Comparison of ENCODE assay signal across 23 cellular contexts in the genomic region with DNA sequence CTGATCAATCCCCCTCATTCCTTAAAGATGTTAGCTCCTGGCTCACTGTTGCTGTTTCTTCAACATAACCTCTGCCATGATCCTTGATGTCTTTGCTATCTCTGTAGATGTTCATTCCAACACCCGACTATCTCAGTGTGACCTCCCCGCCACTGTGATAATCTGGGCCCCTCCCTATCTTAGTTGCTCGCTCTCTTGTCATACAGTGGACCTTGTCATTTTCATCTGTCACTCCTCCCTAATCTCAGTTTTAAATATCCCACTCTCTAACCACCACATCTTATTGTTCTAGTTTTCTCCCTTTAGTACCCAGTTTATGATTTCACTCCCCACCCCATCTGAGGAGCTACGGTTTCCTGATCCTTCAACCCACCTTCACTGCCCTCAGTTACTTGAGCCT.
DNase-seq lines count a peak whose midpoint lies in the region; ATAC-seq, FAIRE-seq and TF ChIP-seq lines count a peak whose summit lies in the region.
"Had no signal": no experiment of that assay in that cellular context is flagged by ENCODE, and none has a peak within 500 bp of the region (broad histone marks: within the 10 kb centered on the region; RNA-seq: fewer than 3 reads in every experiment).

No MANE protein-coding gene starts in this region.

- FAIRE-seq in astrocyte (lab: Jason Lieb, UNC) (no peak), pancreas (lab: Jason Lieb, UNC) (no peak)
- FAIRE-seq: A204.1, G401.6, GM12892, GM19239, H1 had no signal

- peak overlapping the region in 1 of 2 experiments; percentile 38 for H2BK12ac ChIP-seq in mesenchymal stem cell (ENCODE audit: low read length in 2 of 2)

- no peak for TF ChIP-seq RAD21 in IMR-90 (IDR thresholded peaks at IDR 0.05; ENCODE audit: low read length)

- H3K9me1 ChIP-seq in IMR-90 (ENCODE audit: insufficient read depth, low read length) = peaks cover 7% of the 10 kb centered on the region

- dilution Hi-C loops in IMR-90 (cut with HindIII; ENCODE audit: low sequenced_read_pairs, unreplicated experiment) = no loop called here

- no peak overlapping the region for H3K4me3 ChIP-seq in IMR-90 (ENCODE audit: insufficient read depth, low read depth, low read length)
- no peak overlapping the region for H3K4me3 ChIP-seq in astrocyte (ENCODE audit: insufficient read depth, low read depth, low read length)
- H3K4me3 ChIP-seq in mesenchymal stem cell (ENCODE audit: insufficient read depth in 1 of 2, low read depth in 1 of 2, low read length in 2 of 2) = no peak overlapping the region
- no peak overlapping the region for H3K4me3 ChIP-seq in pancreas
- H3K4me3 ChIP-seq: BLaER1 had no signal

- H3K36me3 ChIP-seq in IMR-90 (ENCODE audit: control insufficient read depth, insufficient read depth, low read length) (no peaks in the 10 kb centered on the region), astrocyte (ENCODE audit: insufficient read depth, low read length) (no peaks in the 10 kb centered on the region), mesenchymal stem cell (ENCODE audit: control insufficient read depth in 1 of 2, insufficient read depth in 2 of 2, low read depth in 1 of 2, low read length in 2 of 2) (no peaks in the 10 kb centered on the region), pancreas (peaks cover 0 to 3% (median 0%) of the 10 kb centered on the region in 3 donors)
- H3K36me3 ChIP-seq: BLaER1 had no signal

- H4K20me1 ChIP-seq in IMR-90 (ENCODE audit: insufficient read depth, low read length) (no peaks in the 10 kb centered on the region), astrocyte (ENCODE audit: insufficient read depth, low read length) (no peaks in the 10 kb centered on the region)
- H4K20me1 ChIP-seq: BLaER1 had no signal

- H3K14ac ChIP-seq in IMR-90 (replicated peaks; ENCODE audit: low read depth, low read length) (peak overlapping the region; percentile 91), mesenchymal stem cell (ENCODE audit: low read length in 2 of 2) (no peak overlapping the region)

- H3K9me3 ChIP-seq in IMR-90 (ENCODE audit: control insufficient read depth, insufficient read depth, low read length) (no peaks in the 10 kb centered on the region), astrocyte (ENCODE audit: insufficient read depth, low read depth, low read length) (no peaks in the 10 kb centered on the region), mesenchymal stem cell (ENCODE audit: control insufficient read depth, low read length) (no peaks in the 10 kb centered on the region), pancreas (no peaks in the 10 kb centered on the region)
- H3K9me3 ChIP-seq: BLaER1, Caco-2 had no signal

- peak overlapping the region; percentile 97 for H2BK20ac ChIP-seq in IMR-90 (ENCODE audit: low read depth, low read length)

- H3K9me3 Mint-ChIP-seq in astrocyte (ENCODE audit: unreplicated experiment) = no peaks in the 10 kb centered on the region
- H3K9me3 Mint-ChIP-seq in activated naive CD8-positive, alpha-beta T cell treated with anti-CD3 and anti-CD28 coated beads for 36 hours = no peaks in the 10 kb centered on the region
- H3K9me3 Mint-ChIP-seq: CD8-positive, alpha-beta T cell had no signal

- H2BK15ac ChIP-seq in IMR-90 (ENCODE audit: low read depth, low read length) (peak overlapping the region; percentile 96), mesenchymal stem cell (ENCODE audit: low read depth, poor library complexity, severe bottlenecking) (no peak overlapping the region)

- H4K8ac ChIP-seq in IMR-90 (ENCODE audit: low read depth in 2 of 2, low read length in 2 of 2) (peak overlapping the region; percentile 44 to 83), mesenchymal stem cell (ENCODE audit: low read length) (peak overlapping the region; percentile 38)

- no peak for TF ChIP-seq POLR2A in IMR-90 (IDR thresholded peaks at IDR 0.05; ENCODE audit: low read depth, low read length)

- H3K79me1 ChIP-seq in IMR-90 (ENCODE audit: low read depth in 1 of 2, low read length in 2 of 2) (no peaks in the 10 kb centered on the region), mesenchymal stem cell (replicated peaks; ENCODE audit: low read length, poor library complexity, severe bottlenecking) (no peaks in the 10 kb centered on the region)

- no TSS peak for BruUV-seq in IMR-90 (replicated peaks; lab: Mats Ljungman, UMichigan)

- H2AK5ac ChIP-seq in IMR-90 (ENCODE audit: low read depth, low read length) (peak overlapping the region; percentile 97), mesenchymal stem cell (ENCODE audit: low read length, severe bottlenecking) (no peak overlapping the region)

- intact Hi-C loops in Right ventricle myocardium inferior (cut with DNase I) = no loop called here
- intact Hi-C loops in Right ventricle myocardium superior (cut with DNase I) = no loop called here
- intact Hi-C loops in IMR-90 (cut with micrococcal nuclease) = no loop called here
- intact Hi-C loops in pancreas (cut with DNase I) = no loop called here

- H4K5ac ChIP-seq in IMR-90 (ENCODE audit: low read depth, low read length) = peak overlapping the region; percentile 82

- no peaks in the 10 kb centered on the region for H3K79me2 ChIP-seq in astrocyte (ENCODE audit: insufficient read depth, low read length)

- H2BK120ac ChIP-seq in IMR-90 (ENCODE audit: low read depth, low read length) (peak overlapping the region; percentile 95), mesenchymal stem cell (ENCODE audit: low read depth, low read length) (no peak overlapping the region)

- H3K4ac ChIP-seq in IMR-90 (ENCODE audit: low read depth, low read length) (peak overlapping the region; percentile 96), mesenchymal stem cell (ENCODE audit: low read depth in 1 of 2, low read length in 2 of 2) (no peak overlapping the region)

- H3K18ac ChIP-seq in IMR-90 (ENCODE audit: low read depth, low read length) = peak overlapping the region; percentile 89
- H3K18ac ChIP-seq in mesenchymal stem cell (ENCODE audit: low read depth in 1 of 2, low read length in 2 of 2) = peak overlapping the region in 1 of 2 experiments; percentile 30

- TF ChIP-seq CTCF in IMR-90 (conservative IDR thresholded peaks at IDR 0.05; ENCODE audit: low read depth, low read length) = no peak
- TF ChIP-seq CTCF in astrocyte (IDR thresholded peaks at IDR 0.05; ENCODE audit: insufficient read depth, low read depth, low read length) = no peak
- no peak for TF ChIP-seq CTCF in pancreas (IDR thresholded peaks at IDR 0.05)

- WGBS in IMR-90 (ENCODE audit: extremely low coverage in 2 of 2, insufficient read length in 1 of 2), 2 experiments = 98% methylated on average over 4 of the region's 4 CpGs; no CpG with 5 or more reads in 1 of the 2 experiments
- 83% methylated on average over 4 of the region's 4 CpGs for WGBS in mesenchymal stem cell
- WGBS in pancreas, 2 donors = 78 to 93% methylated on average over 4 of the region's 4 CpGs

- H3K23ac ChIP-seq in IMR-90 (ENCODE audit: low read depth, low read length) (peak overlapping the region; percentile 90), mesenchymal stem cell (ENCODE audit: low read length in 2 of 2) (no peak overlapping the region)

- H3K27ac Mint-ChIP-seq in astrocyte (ENCODE audit: unreplicated experiment) = no peak overlapping the region
- no peak overlapping the region for H3K27ac Mint-ChIP-seq in activated naive CD8-positive, alpha-beta T cell treated with anti-CD3 and anti-CD28 coated beads for 36 hours
- H3K27ac Mint-ChIP-seq: B cell; CD4-positive, CD25-positive, alpha-beta regulatory T cell; CD8-positive, alpha-beta T cell had no signal

- in situ Hi-C loops in IMR-90 (cut with MboI; ENCODE audit: low sequenced_read_pairs) = no loop called here

- H2AFZ ChIP-seq in IMR-90 (replicated peaks; ENCODE audit: low read length, poor library complexity) (peak overlapping the region; percentile 11), astrocyte (ENCODE audit: low read depth, low read length) (no peak overlapping the region), mesenchymal stem cell (ENCODE audit: low read depth, low read length) (no peak overlapping the region)

- DNase-seq in Right ventricle myocardium inferior (ENCODE audit: missing footprints) (no peak), Right ventricle myocardium superior (no peak), IMR-90 (no peak), astrocyte (ENCODE audit: low read depth) (no peak), mesenchymal stem cell (no peak), pancreas (no peak)
- no peak for DNase-seq in activated naive CD8-positive, alpha-beta T cell treated with anti-CD3 and anti-CD28 coated beads for 36 hours
- no peak for DNase-seq in activated T-cell treated with anti-CD3 and anti-CD28 coated beads, Interleukin-2, amount 50 U/mL, for 1 hour
- DNase-seq: Caco-2; CD4-positive, CD25-positive, alpha-beta regulatory T cell; CD8-positive, alpha-beta T cell; DMS153; DND-41; H7 had no signal

- H2BK5ac ChIP-seq in IMR-90 (ENCODE audit: low read depth, low read length, poor library complexity, severe bottlenecking) (peak overlapping the region; percentile 86), mesenchymal stem cell (ENCODE audit: low read depth, low read length, poor library complexity, severe bottlenecking) (no peak overlapping the region)

- H4K91ac ChIP-seq in IMR-90 (ENCODE audit: insufficient read depth, low read depth, low read length) (peak overlapping the region; percentile 94), mesenchymal stem cell (ENCODE audit: low read length) (peak overlapping the region; percentile 11)

- H3K9ac ChIP-seq in IMR-90 (ENCODE audit: low read depth, low read length) (no peak overlapping the region), astrocyte (ENCODE audit: low read length) (no peak overlapping the region), mesenchymal stem cell (ENCODE audit: low read length) (no peak overlapping the region)
- H3K9ac ChIP-seq: BLaER1 had no signal

- H3K4me2 ChIP-seq in IMR-90 (ENCODE audit: low read depth, low read length) (no peak overlapping the region), astrocyte (ENCODE audit: low read length) (peak overlapping the region; percentile 3), mesenchymal stem cell (ENCODE audit: low read length, poor library complexity, severe bottlenecking) (no peak overlapping the region)
- H3K4me2 ChIP-seq: BLaER1 had no signal

- H2AK9ac ChIP-seq in IMR-90 (replicated peaks; ENCODE audit: low read depth, low read length, poor library complexity) = peak overlapping the region; percentile 47

- H3K4me1 Mint-ChIP-seq in astrocyte (ENCODE audit: low read depth, unreplicated experiment) = no peaks in the 10 kb centered on the region
- H3K4me1 Mint-ChIP-seq in activated naive CD8-positive, alpha-beta T cell treated with anti-CD3 and anti-CD28 coated beads for 36 hours = no peaks in the 10 kb centered on the region
- H3K4me1 Mint-ChIP-seq: B cell; CD4-positive, CD25-positive, alpha-beta regulatory T cell had no signal

- CTCF ChIA-PET in IMR-90 (lab: Yijun Ruan, JAX) = interaction anchor here (0.9 to 1.9 kb wide), 2 partner anchors 10 to 11 kb away, joined by 3 to 8 read pairs; no protein-coding TSS in a partner anchor

- peaks cover 2% of the 10 kb centered on the region for H3K36me3 Mint-ChIP-seq in astrocyte (ENCODE audit: low read depth, unreplicated experiment)
- H3K36me3 Mint-ChIP-seq in activated naive CD8-positive, alpha-beta T cell treated with anti-CD3 and anti-CD28 coated beads for 36 hours = no peaks in the 10 kb centered on the region
- H3K36me3 Mint-ChIP-seq: CD4-positive, CD25-positive, alpha-beta regulatory T cell; CD8-positive, alpha-beta T cell had no signal

- H3K56ac ChIP-seq in IMR-90 (ENCODE audit: extremely low read depth, insufficient read depth, low read length) = peak overlapping the region; percentile 58; the same call in 1 of the 2 replicates

- no peaks in the 10 kb centered on the region for H3K27me3 Mint-ChIP-seq in astrocyte (ENCODE audit: low read depth, unreplicated experiment)
- H3K27me3 Mint-ChIP-seq in activated naive CD8-positive, alpha-beta T cell treated with anti-CD3 and anti-CD28 coated beads for 36 hours = no peaks in the 10 kb centered on the region
- H3K27me3 Mint-ChIP-seq: B cell; CD4-positive, CD25-positive, alpha-beta regulatory T cell had no signal

- H3K27ac ChIP-seq in IMR-90 (ENCODE audit: insufficient read depth, low read length) (peak overlapping the region; percentile 64), astrocyte (ENCODE audit: low read depth, low read length) (no peak overlapping the region), mesenchymal stem cell (ENCODE audit: low read length, poor library complexity, severe bottlenecking) (no peak overlapping the region), pancreas (no peak overlapping the region)
- H3K27ac ChIP-seq: 22Rv1, BLaER1, C4-2B had no signal

- H3K27me3 ChIP-seq in IMR-90 (ENCODE audit: control insufficient read depth, insufficient read depth, low read length) (no peaks in the 10 kb centered on the region), astrocyte (ENCODE audit: insufficient read depth, low read length) (no peaks in the 10 kb centered on the region), mesenchymal stem cell (ENCODE audit: control insufficient read depth in 1 of 2, insufficient read depth in 1 of 2, low read length in 2 of 2) (no peaks in the 10 kb centered on the region), pancreas (no peaks in the 10 kb centered on the region)
- H3K27me3 ChIP-seq: BLaER1 had no signal

- H3K4me3 Mint-ChIP-seq in astrocyte (ENCODE audit: unreplicated experiment) = no peak overlapping the region
- H3K4me3 Mint-ChIP-seq in activated naive CD8-positive, alpha-beta T cell treated with anti-CD3 and anti-CD28 coated beads for 36 hours = no peak overlapping the region
- H3K4me3 Mint-ChIP-seq: B cell; CD4-positive, CD25-positive, alpha-beta regulatory T cell; CD8-positive, alpha-beta T cell had no signal

- H3K4me1 ChIP-seq in IMR-90 (ENCODE audit: control insufficient read depth, insufficient read depth, low read length) (peaks cover 12% of the 10 kb centered on the region), astrocyte (ENCODE audit: insufficient read depth, low read length) (peaks cover 7% of the 10 kb centered on the region), mesenchymal stem cell (ENCODE audit: control insufficient read depth, insufficient read depth, low read depth, low read length) (peaks cover 2% of the 10 kb centered on the region), pancreas (peaks cover 5 to 10% (median 7%) of the 10 kb centered on the region in 3 donors)
- H3K4me1 ChIP-seq: BLaER1, Caco-2 had no signal

- POLR2A ChIA-PET in IMR-90 (lab: Charles Lee; ENCODE audit: unreplicated experiment) = interaction anchor here (1.2 kb wide), 1 partner anchor 84 kb away, joined by 3 read pairs; no protein-coding TSS in a partner anchor

- ATAC-seq in Right ventricle myocardium inferior (peak; percentile 15), Right ventricle myocardium superior (ENCODE audit: poor library complexity) (no peak), IMR-90 (ENCODE audit: low read depth) (no peak), pancreas (no peak)
- ATAC-seq: CD8-positive, alpha-beta T cell had no signal
